In the genomic region with DNA sequence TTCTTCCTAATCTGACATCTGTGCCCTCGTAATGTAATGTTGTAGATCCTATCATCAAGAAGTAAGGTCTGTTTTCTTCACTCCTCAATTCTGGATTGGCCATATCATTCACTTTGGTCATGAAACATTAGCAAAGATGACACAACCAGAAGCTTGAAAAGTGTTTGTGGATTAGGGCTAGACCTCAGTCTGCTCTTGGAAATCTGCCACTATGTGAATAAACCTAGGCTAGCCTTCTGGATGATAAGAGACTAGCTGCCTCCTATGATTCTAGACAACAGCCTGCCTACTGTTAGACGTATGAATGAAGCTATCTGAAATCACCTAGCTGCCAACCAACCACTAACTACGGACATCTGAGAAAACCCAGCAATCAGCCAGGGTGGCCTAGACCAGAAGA, we compare ENCODE assay signal across 28 cellular contexts. TPM values are rescaled to one million over a fixed set of nuclear protein-coding genes. Genes with fewer than 3 reads are reported as not detected.
"Had no signal": no experiment of that assay in that cellular context is flagged by ENCODE, and none has a peak within 500 bp of the region (broad histone marks: within the 10 kb centered on the region; RNA-seq: fewer than 3 reads in every experiment).

No MANE protein-coding gene starts in this region.

- H3K27ac ChIP-seq: esophagus squamous epithelium, heart right ventricle, lower lobe of right lung, ovary, psoas muscle, sigmoid colon, thoracic aorta, tibial nerve, upper lobe of left lung had no signal

- H3K4me3 Mint-ChIP-seq: effector memory CD8-positive, alpha-beta T cell; natural killer cell; stimulated activated naive B cell treated with anti-CD40 and anti-IgM and Interleukin-4, amounts not matched to agents 10 μg/mL and 1 μg/mL and 100 μg/mL, for 72 hours; stimulated activated naive CD8-positive, alpha-beta T cell treated with anti-CD3 and anti-CD28 coated beads, Interleukin-15, Interleukin-2, amounts not matched to agents 100 ng/mL and 50 ng/mL, for 24 hours had no signal

- DNase-seq: cortex of kidney; effector memory CD8-positive, alpha-beta T cell; esophagus squamous epithelium; foreskin melanocyte; glutamatergic neuron; heart right ventricle; hippocampal formation; islet precursor cell; kidney glomerular epithelial cell; left colon; left ventricle myocardium superior; lower lobe of right lung; natural killer cell; occipital lobe; ovary; posterior cingulate gyrus; psoas muscle; right cardiac atrium; sigmoid colon; stimulated activated naive B cell treated with anti-CD40 and anti-IgM and Interleukin-4, amounts not matched to agents 10 μg/mL and 1 μg/mL and 100 μg/mL, for 72 hours; upper lobe of left lung had no signal

- H3K4me3 ChIP-seq: esophagus squamous epithelium, heart right ventricle, lower lobe of right lung, ovary, psoas muscle, sigmoid colon, thoracic aorta, tibial nerve, upper lobe of left lung had no signal

- H3K9me3 ChIP-seq: thoracic aorta had no signal

- ATAC-seq: effector memory CD8-positive, alpha-beta T cell; heart right ventricle; left colon; left ventricle myocardium superior; lower lobe of right lung; natural killer cell; psoas muscle; right cardiac atrium; stimulated activated naive B cell treated with anti-CD40 and anti-IgM and Interleukin-4, amounts not matched to agents 10 μg/mL and 1 μg/mL and 100 μg/mL, for 72 hours had no signal

- H3K4me1 Mint-ChIP-seq: natural killer cell; stimulated activated naive B cell treated with anti-CD40 and anti-IgM and Interleukin-4, amounts not matched to agents 10 μg/mL and 1 μg/mL and 100 μg/mL, for 72 hours had no signal

- H3K36me3 ChIP-seq: esophagus squamous epithelium, heart right ventricle, lower lobe of right lung, ovary, sigmoid colon, thoracic aorta, tibial nerve, upper lobe of left lung had no signal

- H3K4me1 ChIP-seq: esophagus squamous epithelium, heart right ventricle, lower lobe of right lung, psoas muscle, sigmoid colon, tibial nerve, upper lobe of left lung had no signal

- H3K27ac Mint-ChIP-seq: effector memory CD8-positive, alpha-beta T cell; natural killer cell; stimulated activated naive B cell treated with anti-CD40 and anti-IgM and Interleukin-4, amounts not matched to agents 10 μg/mL and 1 μg/mL and 100 μg/mL, for 72 hours; stimulated activated naive CD8-positive, alpha-beta T cell treated with anti-CD3 and anti-CD28 coated beads, Interleukin-15, Interleukin-2, amounts not matched to agents 100 ng/mL and 50 ng/mL, for 24 hours had no signal

- H3K27me3 ChIP-seq: esophagus squamous epithelium, heart right ventricle, ovary, sigmoid colon, tibial nerve, upper lobe of left lung had no signal

- FAIRE-seq: endometrium, urothelium cell line had no signal

RNA-seq across cellular contexts. Expression of gene LYZ, which starts 38.7 kb away (rescaled TPM):
- total RNA-seq: dermis microvascular lymphatic vessel endothelial cell, renal cortical epithelial cell had no signal
